In the genomic region with DNA sequence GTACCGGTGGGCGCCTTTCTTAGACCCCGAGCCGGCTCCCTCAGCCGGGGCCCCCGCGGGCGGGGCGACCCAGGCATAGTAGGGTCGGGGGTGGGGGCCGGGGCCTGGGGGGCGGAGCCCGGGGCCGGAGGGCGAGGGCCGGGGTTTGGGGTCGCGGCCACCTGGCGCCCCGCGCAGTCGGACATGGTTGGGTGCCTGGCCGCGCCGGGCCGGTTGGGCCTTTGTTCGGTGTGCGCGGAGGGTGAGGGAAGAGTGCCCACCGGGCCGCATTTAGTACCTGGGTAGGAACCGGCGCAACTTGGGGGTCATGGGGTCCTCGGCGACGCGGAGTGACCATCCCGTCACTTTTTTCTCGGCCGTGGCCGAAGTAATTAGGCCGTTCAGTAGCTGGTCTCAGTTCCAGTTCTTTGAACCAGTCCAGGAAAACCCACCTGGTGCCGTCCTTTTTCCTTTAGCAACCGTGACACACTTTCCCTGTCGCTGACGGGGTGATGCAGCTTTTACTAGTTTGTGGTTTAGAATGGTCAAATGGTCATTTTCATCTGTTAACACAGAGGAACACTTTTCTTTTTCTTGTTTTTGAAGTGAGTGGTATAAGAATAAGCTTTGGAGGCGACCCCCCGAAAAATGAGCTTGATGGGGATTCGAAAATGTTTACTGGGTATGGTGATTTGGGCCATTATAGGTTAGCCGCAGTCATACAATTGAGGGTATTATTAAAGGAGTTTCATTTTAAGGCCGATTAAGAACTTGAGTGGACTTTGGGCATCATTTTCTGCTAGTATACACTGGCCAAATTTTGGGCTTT, we compare ENCODE assay signal across 1 cellular context.
A peak's percentile ranks its signal among the peaks of the same experiment; 100 is the strongest.
TF ChIP-seq lines count a peak whose summit lies in the region.

No MANE protein-coding gene starts in this region.

TF ChIP-seq in GM12878, 131 proteins besides CTCF, POLR2A, EP300 and RAD21:
- TF ChIP-seq NR2F1 (conservative IDR thresholded peaks at IDR 0.05) = no peak
- peak; percentile 36; the same call in 1 of the 2 replicates for TF ChIP-seq RUNX3 (IDR thresholded peaks at IDR 0.05; ENCODE audit: low read length)
